Comparison of ENCODE assay signal across 13 cellular contexts in genomic region chr18:52200406-52200805, GRCh38.
DNase-seq lines count a peak whose midpoint lies in the region; ATAC-seq and TF ChIP-seq lines count a peak whose summit lies in the region.
"Had no signal": no experiment of that assay in that cellular context is flagged by ENCODE, and none has a peak within 500 bp of the region (broad histone marks: within the 10 kb centered on the region; RNA-seq: fewer than 3 reads in every experiment).

No MANE protein-coding gene starts in this region.

- H3K9me3 ChIP-seq in SK-N-SH = 0 out of 2 replicates have a peak, but pooled peaks cover 4% of the 10 kb centered on the region
- H3K9me3 ChIP-seq: BLaER1 treated with 17β-estradiol and CSF1 and Interleukin-3, amounts not matched to agents 10 nM and 100 nM had no signal

- H3K79me2 ChIP-seq in SK-N-SH (ENCODE audit: insufficient read depth) = no peaks in the 10 kb centered on the region

- CTCF ChIA-PET in SK-N-SH (lab: Yijun Ruan, JAX) (interaction anchor here (0.8 to 1.4 kb wide), 2 partner anchors 18 to 49 kb away, joined by 3 read pairs; no protein-coding TSS in a partner anchor), RWPE1 (lab: Yijun Ruan, JAX) (no interaction called here)

- H3K9me2 ChIP-seq in SK-N-SH = no peaks in the 10 kb centered on the region

- H3K4me1 ChIP-seq in SK-N-SH (ENCODE audit: control insufficient read depth in 1 of 2, insufficient read depth in 2 of 2, low read depth in 1 of 2, low read length in 1 of 2) = no peaks in the 10 kb centered on the region
- H3K4me1 ChIP-seq: BLaER1 treated with 17β-estradiol and CSF1 and Interleukin-3, amounts not matched to agents 10 nM and 100 nM had no signal

- H3K27ac ChIP-seq in SK-N-SH (ENCODE audit: low read depth in 2 of 2, low read length in 1 of 2) (no peak overlapping the region), RWPE1 (no peak overlapping the region)
- H3K27ac ChIP-seq: BLaER1 treated with 17β-estradiol and CSF1 and Interleukin-3, amounts not matched to agents 10 nM and 100 nM had no signal

- no peak for ATAC-seq in SK-N-SH treated with all-trans-retinoic acid at 6 μM for 48 hours
- ATAC-seq in GM19467 (IDR thresholded peaks at IDR 0.05; ENCODE audit: unreplicated experiment) = no peak
- ATAC-seq in HG02885 (IDR thresholded peaks at IDR 0.05; ENCODE audit: poor library complexity, unreplicated experiment) = no peak
- ATAC-seq: CD8-positive, alpha-beta T cell had no signal

- H4K20me1 ChIP-seq in SK-N-SH (ENCODE audit: insufficient read depth) = no peaks in the 10 kb centered on the region
- H4K20me1 ChIP-seq: BLaER1 treated with 17β-estradiol and CSF1 and Interleukin-3, amounts not matched to agents 10 nM and 100 nM had no signal

- no peaks in the 10 kb centered on the region for H3K27me3 ChIP-seq in SK-N-SH (ENCODE audit: insufficient read depth)
- H3K27me3 ChIP-seq: BLaER1 treated with 17β-estradiol and CSF1 and Interleukin-3, amounts not matched to agents 10 nM and 100 nM had no signal

- no peaks in the 10 kb centered on the region for H3K36me3 ChIP-seq in SK-N-SH (replicated peaks in 1 of 2; ENCODE audit: control insufficient read depth in 1 of 2, insufficient read depth in 2 of 2, low read length in 1 of 2)
- H3K36me3 ChIP-seq: BLaER1 treated with 17β-estradiol and CSF1 and Interleukin-3, amounts not matched to agents 10 nM and 100 nM had no signal

- H3K4me2 ChIP-seq in SK-N-SH = no peak overlapping the region
- H3K4me2 ChIP-seq: BLaER1 treated with 17β-estradiol and CSF1 and Interleukin-3, amounts not matched to agents 10 nM and 100 nM had no signal

- no peak for TF ChIP-seq RAD21 in SK-N-SH (IDR thresholded peaks at IDR 0.05; ENCODE audit: low read length)

- no peak for TF ChIP-seq CTCF in SK-N-SH (IDR thresholded peaks at IDR 0.05)
- TF ChIP-seq CTCF in RWPE1 (conservative IDR thresholded peaks at IDR 0.05; ENCODE audit: low read depth) = no peak
- no peak for TF ChIP-seq CTCF in epithelial cell of esophagus (IDR thresholded peaks at IDR 0.05; ENCODE audit: insufficient read depth, low read depth, low read length, missing control alignments)

- H3K9ac ChIP-seq in SK-N-SH = no peak overlapping the region
- H3K9ac ChIP-seq: BLaER1 treated with 17β-estradiol and CSF1 and Interleukin-3, amounts not matched to agents 10 nM and 100 nM had no signal

- H3K4me3 ChIP-seq in SK-N-SH (ENCODE audit: low read depth in 2 of 2, low read length in 1 of 2) (no peak overlapping the region), epithelial cell of esophagus (ENCODE audit: low read length) (no peak overlapping the region)
- H3K4me3 ChIP-seq: BLaER1 treated with 17β-estradiol and CSF1 and Interleukin-3, amounts not matched to agents 10 nM and 100 nM had no signal

- H3F3A ChIP-seq in SK-N-SH (replicated peaks; ENCODE audit: insufficient read depth) = no peaks in the 10 kb centered on the region

- no peak for DNase-seq in SK-N-SH
- peak; percentile 6 for DNase-seq in RWPE1 (ENCODE audit: low spot score)
- peak; percentile 9 for DNase-seq in epithelial cell of esophagus (ENCODE audit: low read depth)
- no peak for DNase-seq in NCI-H2107 (lab: John Stamatoyannopoulos, UW)
- DNase-seq: Calu3; CD8-positive, alpha-beta T cell; DMS79 treated with DMSO at 0.1 percent for 48 hours; GF-D8; H9 had no signal

- TF ChIP-seq EP300 in SK-N-SH (IDR thresholded peaks at IDR 0.05; ENCODE audit: borderline replicate concordance in 1 of 2, low read depth in 1 of 2, low read length in 1 of 2) = no peak

- 63% methylated on average over 1 of the region's 1 CpG for WGBS in SK-N-SH (ENCODE audit: low lambda C conversion rate)

- POLR2A ChIA-PET in SK-N-SH (lab: Yijun Ruan, JAX) = no interaction called here
- POLR2A ChIA-PET in RWPE1 (lab: Yijun Ruan, JAX; ENCODE audit: low non-redundant PET) = no interaction called here

- no peak overlapping the region for H2AFZ ChIP-seq in SK-N-SH (ENCODE audit: low read depth)

TF ChIP-seq in SK-N-SH treated with all-trans-retinoic acid at 6 μM for 48 hours, 23 proteins besides CTCF, POLR2A, EP300 and RAD21:
- TF ChIP-seq ISL1 (CRISPR knock-in tag; IDR thresholded peaks at IDR 0.05) (peak; percentile 27), CREB5 (CRISPR knock-in tag; IDR thresholded peaks at IDR 0.05; ENCODE audit: low read depth) (no peak)

TF ChIP-seq in SK-N-SH, 30 proteins besides CTCF, POLR2A, EP300 and RAD21:
- TF ChIP-seq JUND (IDR thresholded peaks at IDR 0.05) = no peak
- TF ChIP-seq TAF1 (IDR thresholded peaks at IDR 0.05; ENCODE audit: borderline replicate concordance, low read depth, low read length) = no peak
- no peak for TF ChIP-seq ZBTB33 (IDR thresholded peaks at IDR 0.05; ENCODE audit: borderline replicate concordance, low read depth)
- TF ChIP-seq FOSL2 (IDR thresholded peaks at IDR 0.05; ENCODE audit: borderline replicate concordance, low read depth) = no peak
- TF ChIP-seq FOXJ3 (CRISPR knock-in tag; IDR thresholded peaks at IDR 0.05) = no peak
- TF ChIP-seq MAX (IDR thresholded peaks at IDR 0.05; ENCODE audit: low read depth) = no peak
- no peak for TF ChIP-seq CHD2 (IDR thresholded peaks at IDR 0.05; ENCODE audit: low read length, partially characterized antibody)
- TF ChIP-seq FOXM1 (IDR thresholded peaks at IDR 0.05; ENCODE audit: low read depth) = no peak
- no peak for TF ChIP-seq SIN3A (IDR thresholded peaks at IDR 0.05; ENCODE audit: borderline replicate concordance, low read depth, low read length)
- TF ChIP-seq RFX5 (IDR thresholded peaks at IDR 0.05; ENCODE audit: low read length) = no peak
- TF ChIP-seq YY1 (IDR thresholded peaks at IDR 0.05; ENCODE audit: low read depth) = no peak
- TF ChIP-seq REST (IDR thresholded peaks at IDR 0.05; ENCODE audit: low read depth, low read length) = no peak
- TF ChIP-seq IRF3 (IDR thresholded peaks at IDR 0.05; ENCODE audit: low read depth, low read length) = no peak
- no peak for TF ChIP-seq RCOR1 (IDR thresholded peaks at IDR 0.05; ENCODE audit: low read length)
- no peak for TF ChIP-seq EZH2phosphoT487 (IDR thresholded peaks at IDR 0.05; ENCODE audit: borderline replicate concordance, low read depth)
- TF ChIP-seq MXI1 (IDR thresholded peaks at IDR 0.05; ENCODE audit: low read depth, low read length) = no peak
- TF ChIP-seq ELF1 (IDR thresholded peaks at IDR 0.05) = no peak
- no peak for TF ChIP-seq NFIC (IDR thresholded peaks at IDR 0.05; ENCODE audit: borderline replicate concordance)

Comparison
In these comparisons a context has a peak if more than half of its experiments do, and no peak if none do; other contexts are left out.
1. DNase-seq: peak in RWPE1 (single experiment) and epithelial cell of esophagus (single experiment); none in SK-N-SH (single experiment) and NCI-H2107 (single experiment).